In the genomic region with DNA sequence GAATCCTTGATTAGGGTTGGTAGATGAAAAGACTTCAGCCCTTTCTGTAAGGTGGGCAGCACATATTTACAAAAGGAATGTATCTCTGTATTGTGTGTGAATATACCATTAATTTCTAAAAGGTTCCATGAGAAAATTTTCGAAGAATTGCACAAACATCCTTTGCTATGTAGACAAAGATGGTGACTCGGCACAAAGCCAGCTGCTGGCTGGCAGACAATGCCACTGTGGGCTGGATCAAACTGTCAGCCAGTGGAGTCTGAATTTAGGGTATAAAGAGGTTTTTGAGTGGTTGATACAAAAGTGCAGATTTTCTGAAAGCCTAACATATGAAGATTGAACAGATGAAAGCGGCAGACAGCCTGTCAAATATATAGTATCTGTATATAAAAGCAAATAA, we compare ENCODE assay signal across 9 cellular contexts. TPM values are rescaled to one million over a fixed set of nuclear protein-coding genes. Genes with fewer than 3 reads are reported as not detected.
DNase-seq lines count a peak whose midpoint lies in the region; ATAC-seq, FAIRE-seq and TF ChIP-seq lines count a peak whose summit lies in the region.
"Had no signal": no experiment of that assay in that cellular context is flagged by ENCODE, and none has a peak within 500 bp of the region (broad histone marks: within the 10 kb centered on the region; RNA-seq: fewer than 3 reads in every experiment).

No MANE protein-coding gene starts in this region.

- H3K27ac ChIP-seq in right lobe of liver (no peak overlapping the region), HepG2 (ENCODE audit: extremely low read length, insufficient read depth, low read length) (no peak overlapping the region), RWPE2 (ENCODE audit: poor library complexity, severe bottlenecking) (no peak overlapping the region)

- no peak overlapping the region for H2AFZ ChIP-seq in HepG2 (ENCODE audit: low read length)

- TF ChIP-seq EP300 in HepG2 (IDR thresholded peaks at IDR 0.05; ENCODE audit: low read depth in 2 of 2, low read length in 2 of 2) (no peak), HepG2 (CRISPR knock-in tag; IDR thresholded peaks at IDR 0.05; ENCODE audit: borderline replicate concordance) (no peak)

- H3K9me3 ChIP-seq in right lobe of liver (no peaks in the 10 kb centered on the region), HepG2 (ENCODE audit: low read length) (no peaks in the 10 kb centered on the region), RWPE2 (ENCODE audit: severe bottlenecking) (no peaks in the 10 kb centered on the region)

- ATAC-seq in right lobe of liver: peak in 3 of 4 donors; percentile 34 to 39 (median 38)
- ATAC-seq in HepG2: no peak
- 0 out of 3 replicates have a peak, but pooled peaks have one; percentile 35 for ATAC-seq in RWPE2 (ENCODE audit: low read depth)
- ATAC-seq in stimulated activated memory B cell treated with anti-CD40 and anti-IgM and Interleukin-4, amounts not matched to agents 10 μg/mL and 1 μg/mL and 100 μg/mL, for 72 hours: no peak
- no peak for ATAC-seq in GM21526 (IDR thresholded peaks at IDR 0.05; ENCODE audit: low FRiP score, unreplicated experiment)
- ATAC-seq in GM21737 (IDR thresholded peaks at IDR 0.05; ENCODE audit: unreplicated experiment): no peak
- ATAC-seq: HCT116 had no signal

- BruUV-seq in HepG2 (replicated peaks; lab: Mats Ljungman, UMichigan): no TSS peak

- H3K9ac ChIP-seq in HepG2 (ENCODE audit: insufficient read depth, low read depth, low read length): no peak overlapping the region

- CTCF ChIA-PET in HepG2 (lab: Yijun Ruan, JAX; ENCODE audit: low intra/inter-chr PET ratio, low total read pairs): interaction anchor here (2.2 kb wide), 1 partner anchor 12 kb away, joined by 10 read pairs; no protein-coding TSS in a partner anchor
- CTCF ChIA-PET in GM10248 (lab: Yijun Ruan, JAX): interaction anchor here (0.7 to 7.6 kb wide), 6 partner anchors 9 to 406 kb away, joined by 3 to 44 read pairs (median 3); no protein-coding TSS in a partner anchor

- 13% methylated on average over 2 of the region's 3 CpGs for WGBS in right lobe of liver (ENCODE audit: insufficient coverage, low coverage, low lambda C conversion rate, missing lambda C conversion rate)
- WGBS in HepG2 (ENCODE audit: low lambda C conversion rate): 37% methylated on average over 3 of the region's 3 CpGs

- TF ChIP-seq CTCF in right lobe of liver (IDR thresholded peaks at IDR 0.05) (no peak), HepG2 (CRISPR knock-in tag; IDR thresholded peaks at IDR 0.05) (no peak), RWPE2 (IDR thresholded peaks at IDR 0.05; ENCODE audit: poor library complexity, severe bottlenecking) (no peak), GM10248 (IDR thresholded peaks at IDR 0.05; ENCODE audit: control extremely low read depth, extremely low read depth, low read depth, missing control alignments) (no peak)

- POLR2A ChIA-PET in HepG2 (lab: Yijun Ruan, JAX) (no interaction called here), GM10248 (lab: Yijun Ruan, JAX) (no interaction called here)

- peaks cover 66% of the 10 kb centered on the region for H3K36me3 Mint-ChIP-seq in stimulated activated memory B cell treated with anti-CD40 and anti-IgM and Interleukin-4, amounts not matched to agents 10 μg/mL and 1 μg/mL and 100 μg/mL, for 72 hours

- H3K4me2 ChIP-seq in HepG2 (ENCODE audit: low read depth, low read length): no peak overlapping the region

- H4K20me1 ChIP-seq in HepG2 (ENCODE audit: insufficient read depth, low read length): no peaks in the 10 kb centered on the region

- peak overlapping the region; percentile 61 for H3K27ac Mint-ChIP-seq in stimulated activated memory B cell treated with anti-CD40 and anti-IgM and Interleukin-4, amounts not matched to agents 10 μg/mL and 1 μg/mL and 100 μg/mL, for 72 hours

- H3K27me3 Mint-ChIP-seq in stimulated activated memory B cell treated with anti-CD40 and anti-IgM and Interleukin-4, amounts not matched to agents 10 μg/mL and 1 μg/mL and 100 μg/mL, for 72 hours: no peaks in the 10 kb centered on the region

- no peaks in the 10 kb centered on the region for H3K9me3 Mint-ChIP-seq in stimulated activated memory B cell treated with anti-CD40 and anti-IgM and Interleukin-4, amounts not matched to agents 10 μg/mL and 1 μg/mL and 100 μg/mL, for 72 hours

- no peak overlapping the region for H3K4me3 Mint-ChIP-seq in stimulated activated memory B cell treated with anti-CD40 and anti-IgM and Interleukin-4, amounts not matched to agents 10 μg/mL and 1 μg/mL and 100 μg/mL, for 72 hours

- H3K4me3 ChIP-seq in right lobe of liver (no peak overlapping the region), HepG2 (replicated peaks in 1 of 3; ENCODE audit: insufficient read depth in 1 of 3, low read depth in 2 of 3, low read length in 3 of 3) (no peak overlapping the region), RWPE2 (ENCODE audit: severe bottlenecking) (no peak overlapping the region)

- H3K4me1 Mint-ChIP-seq in stimulated activated memory B cell treated with anti-CD40 and anti-IgM and Interleukin-4, amounts not matched to agents 10 μg/mL and 1 μg/mL and 100 μg/mL, for 72 hours: peaks cover 40% of the 10 kb centered on the region

- intact Hi-C loops in right lobe of liver (cut with DNase I): no loop called here
- intact Hi-C loops in HepG2 (cut with micrococcal nuclease; ENCODE audit: unreplicated experiment): loop anchor here (2.0 kb wide), 1 partner anchor 13 kb away; no protein-coding TSS in a partner anchor

- DNase-seq in right lobe of liver: peak in 2 of 3 donors; percentile 41 to 50
- no peak for DNase-seq in HepG2 (ENCODE audit: low spot score)
- DNase-seq in RWPE2 (ENCODE audit: low spot score): no peak
- DNase-seq in dedifferentiated amniotic fluid mesenchymal stem cell (ENCODE audit: extremely low spot score): peak; percentile 28
- DNase-seq in GM10248 (ENCODE audit: extremely low spot score): no peak

- no peak for FAIRE-seq in HepG2 (lab: Jason Lieb, UNC)

- H3K36me3 ChIP-seq in right lobe of liver (peaks cover 0 to 22% (median 0%) of the 10 kb centered on the region in 4 donors), HepG2 (replicated peaks in 1 of 2; ENCODE audit: control insufficient read depth in 1 of 2, insufficient read depth in 2 of 2, low read length in 2 of 2) (no peaks in the 10 kb centered on the region), RWPE2 (ENCODE audit: low read depth) (no peaks in the 10 kb centered on the region)

- no peaks in the 10 kb centered on the region for H3K27me3 ChIP-seq in right lobe of liver
- no peaks in the 10 kb centered on the region for H3K27me3 ChIP-seq in HepG2 (ENCODE audit: control insufficient read depth in 1 of 2, insufficient read depth in 2 of 2, low read length in 2 of 2)
- no peaks in the 10 kb centered on the region for H3K27me3 ChIP-seq in RWPE2 (ENCODE audit: insufficient read depth, poor library complexity, severe bottlenecking)

- in situ Hi-C loops in HepG2 (cut with HindIII; ENCODE audit: extremely low pct_ligation_motif_present, low pct_unique_long_range_greater_than_20kb): loop anchor here (10.0 kb wide), 2 partner anchors 135 to 405 kb away; no protein-coding TSS in a partner anchor

- no peaks in the 10 kb centered on the region for H3K79me2 ChIP-seq in HepG2 (ENCODE audit: insufficient read depth, low read length)

- TF ChIP-seq POLR2A in right lobe of liver (IDR thresholded peaks at IDR 0.05) (no peak), HepG2 (IDR thresholded peaks at IDR 0.05; ENCODE audit: insufficient read depth in 1 of 2, low read depth in 2 of 2, low read length in 2 of 2) (no peak)

- H3K4me1 ChIP-seq in right lobe of liver: peaks cover 0 to 4% (median 0%) of the 10 kb centered on the region in 4 donors
- no peaks in the 10 kb centered on the region for H3K4me1 ChIP-seq in HepG2 (ENCODE audit: insufficient read depth, low read length)
- H3K4me1 ChIP-seq in RWPE2 (ENCODE audit: insufficient read depth, poor library complexity, severe bottlenecking): no peaks in the 10 kb centered on the region

- TF ChIP-seq RAD21 in HepG2 (CRISPR knock-in tag; IDR thresholded peaks at IDR 0.05): no peak

TF ChIP-seq in HepG2, 621 proteins besides CTCF, POLR2A, EP300 and RAD21:
- no peak for TF ChIP-seq ZNF451 (CRISPR knock-in tag; IDR thresholded peaks at IDR 0.05)
- TF ChIP-seq ZFY (CRISPR knock-in tag; IDR thresholded peaks at IDR 0.05): no peak
- TF ChIP-seq ZNF670 (CRISPR knock-in tag; IDR thresholded peaks at IDR 0.05; ENCODE audit: borderline replicate concordance): no peak
- no peak for TF ChIP-seq POGZ (CRISPR knock-in tag; IDR thresholded peaks at IDR 0.05)
- TF ChIP-seq ZNF678 (CRISPR knock-in tag; IDR thresholded peaks at IDR 0.05): no peak

RNA-seq across cellular contexts. Expression of gene TXK, which starts 5.6 kb away (rescaled TPM):
- total RNA-seq in right lobe of liver (1 to 10 TPM in 5 of 6 experiments, under 1 TPM in 1; 0.62 to 2.5 (median 1.5) TPM), HepG2 (2016; rRNA removed; fragmentation: Illumina TruSeq; extraction: Trizol) (not detected in 2 replicates)
- total RNA-seq in HepG2 (2016; cell fraction: cytosol; rRNA removed; fragmentation: Illumina TruSeq; extraction: Trizol; ENCODE audit: low read depth): not detected in 2 replicates
- not detected in 2 replicates for total RNA-seq in HepG2 (2016; cell fraction: insoluble cytoplasmic fraction; rRNA removed; fragmentation: Illumina TruSeq; extraction: Trizol)
- total RNA-seq in HepG2 (2016; cell fraction: membrane; rRNA removed; fragmentation: Illumina TruSeq; extraction: Trizol): not detected in 2 replicates
- not detected in 2 replicates for total RNA-seq in HepG2 (2016; cell fraction: nucleus; rRNA removed; fragmentation: Illumina TruSeq; extraction: Trizol)
- polyA plus RNA-seq in HepG2 (2011; rRNA removed): not detected in 2 replicates
- polyA plus RNA-seq in HepG2 (2011; cell fraction: cytosol; rRNA removed): not detected in 2 replicates
- polyA plus RNA-seq in HepG2 (2011; cell fraction: nucleus; rRNA removed): not detected in 2 replicates
- polyA plus RNA-seq in HepG2 (2012): not detected in 2 replicates
- not detected in 2 replicates for polyA plus RNA-seq in HepG2 (2016; cell fraction: cytosol; fragmentation: Illumina TruSeq; extraction: Trizol; ENCODE audit: low read depth)
- not detected in 2 replicates for polyA plus RNA-seq in HepG2 (2016; cell fraction: insoluble cytoplasmic fraction; fragmentation: Illumina TruSeq; extraction: Trizol; ENCODE audit: low read depth)
- not detected in 2 replicates for polyA plus RNA-seq in HepG2 (2016; cell fraction: membrane; fragmentation: Illumina TruSeq; extraction: Trizol; ENCODE audit: low read depth)
- not detected in 2 replicates for polyA plus RNA-seq in HepG2 (2016; cell fraction: nucleus; fragmentation: Illumina TruSeq; extraction: Trizol; ENCODE audit: insufficient read depth, low read depth)
- not detected in 2 replicates for polyA minus RNA-seq in HepG2 (2011; rRNA and poly(A)+ RNA removed; ENCODE audit: low replicate concordance)
- polyA minus RNA-seq in HepG2 (2011; cell fraction: cytosol; rRNA and poly(A)+ RNA removed): not detected in 2 replicates
- not detected in 2 replicates for polyA minus RNA-seq in HepG2 (2011; cell fraction: nucleus; rRNA and poly(A)+ RNA removed)

Comparison
In these comparisons a context has a peak if more than half of its experiments do, and no peak if none do; other contexts are left out.
1. ATAC-seq: peak in right lobe of liver (3 of 4) and RWPE2 (single experiment); none in HepG2 (single experiment), stimulated activated memory B cell treated with anti-CD40 and anti-IgM and Interleukin-4, amounts not matched to agents 10 μg/mL and 1 μg/mL and 100 μg/mL, for 72 hours (single experiment), GM21526 (single experiment) and GM21737 (single experiment).
2. DNase-seq: peak in right lobe of liver (2 of 3) and dedifferentiated amniotic fluid mesenchymal stem cell (single experiment); none in HepG2 (single experiment), RWPE2 (single experiment) and GM10248 (single experiment).